9 cellular contexts compared by ENCODE assay signal in genomic region chr5:132439521-132440206, GRCh38. TPM values are rescaled to one million over a fixed set of nuclear protein-coding genes. Genes with fewer than 3 reads are reported as not detected.
DNase-seq lines count a peak whose midpoint lies in the region; ATAC-seq and TF ChIP-seq lines count a peak whose summit lies in the region.
"Had no signal": no experiment of that assay in that cellular context is flagged by ENCODE, and none has a peak within 500 bp of the region (broad histone marks: within the 10 kb centered on the region; RNA-seq: fewer than 3 reads in every experiment).

No MANE protein-coding gene starts in this region.

- H3K9ac ChIP-seq in BLaER1 treated with 17β-estradiol and CSF1 and Interleukin-3, amounts not matched to agents 10 nM and 100 nM = peak overlapping the region in 10 of 11 experiments; percentile 31 to 86 (median 68); a peak in 17 of 22 replicates

- H3K4me1 ChIP-seq in BLaER1 treated with 17β-estradiol and CSF1 and Interleukin-3, amounts not matched to agents 10 nM and 100 nM = peaks cover 73 to 97% (median 88%) of the 10 kb centered on the region in 10 experiments
- H3K4me1 ChIP-seq in SJSA1 (replicated peaks) = peaks cover 48% of the 10 kb centered on the region
- peaks cover 30% of the 10 kb centered on the region for H3K4me1 ChIP-seq in osteoblast (ENCODE audit: insufficient read depth, low read length)

- peak overlapping the region; percentile 9 to 100 (median 84); a peak in 20 of 22 replicates for H3K27ac ChIP-seq in BLaER1 treated with 17β-estradiol and CSF1 and Interleukin-3, amounts not matched to agents 10 nM and 100 nM
- peak overlapping the region; percentile 45 for H3K27ac ChIP-seq in SJSA1
- peak overlapping the region; percentile 35 for H3K27ac ChIP-seq in epithelial cell of prostate
- H3K27ac ChIP-seq in osteoblast (ENCODE audit: low read depth, low read length) = peak overlapping the region; percentile 73

- peaks cover 0 to 56% (median 14%) of the 10 kb centered on the region in 11 experiments; a peak in 11 of 22 replicates for H3K36me3 ChIP-seq in BLaER1 treated with 17β-estradiol and CSF1 and Interleukin-3, amounts not matched to agents 10 nM and 100 nM
- no peaks in the 10 kb centered on the region for H3K36me3 ChIP-seq in SJSA1
- H3K36me3 ChIP-seq in osteoblast (ENCODE audit: insufficient read depth, low read length) = no peaks in the 10 kb centered on the region

- in situ Hi-C loops in ACHN (cut with HindIII; ENCODE audit: low pct_ligation_motif_present, low pct_unique_long_range_greater_than_20kb, low sequenced_read_pairs) = no loop called here

- no peaks in the 10 kb centered on the region for H3K9me3 ChIP-seq in BLaER1 treated with 17β-estradiol and CSF1 and Interleukin-3, amounts not matched to agents 10 nM and 100 nM (replicated peaks in 1 of 11)
- H3K9me3 ChIP-seq in SJSA1 (replicated peaks) (no peaks in the 10 kb centered on the region), osteoblast (ENCODE audit: low read depth, low read length) (no peaks in the 10 kb centered on the region)

- H3K79me2 ChIP-seq in osteoblast (ENCODE audit: insufficient read depth, low read length) = peaks cover 20% of the 10 kb centered on the region

- no peaks in the 10 kb centered on the region for H3K27me3 ChIP-seq in BLaER1 treated with 17β-estradiol and CSF1 and Interleukin-3, amounts not matched to agents 10 nM and 100 nM
- H3K27me3 ChIP-seq in SJSA1 (replicated peaks) (no peaks in the 10 kb centered on the region), osteoblast (ENCODE audit: insufficient read depth, low read length) (no peaks in the 10 kb centered on the region)

- TF ChIP-seq CTCF in osteoblast (IDR thresholded peaks at IDR 0.05; ENCODE audit: extremely low read depth, low read depth, low read length) = no peak

- H3K4me2 ChIP-seq in BLaER1 treated with 17β-estradiol and CSF1 and Interleukin-3, amounts not matched to agents 10 nM and 100 nM = peak overlapping the region; percentile 72 to 91 (median 85)
- peak overlapping the region; percentile 59 for H3K4me2 ChIP-seq in osteoblast (ENCODE audit: insufficient read depth, low read length)

- no peak for ATAC-seq in HG02588 (IDR thresholded peaks at IDR 0.05; ENCODE audit: unreplicated experiment)

- peak; percentile 78 to 80 for DNase-seq in SJSA1 (ENCODE audit: low read depth in 1 of 2, low spot score in 2 of 2)
- DNase-seq in epithelial cell of prostate (ENCODE audit: low read depth, low spot score) = no peak
- DNase-seq in osteoblast (ENCODE audit: insufficient read length, low spot score, missing footprints) = peak; percentile 93
- no peak for DNase-seq in ACHN
- DNase-seq in NCI-H774 (lab: John Stamatoyannopoulos, UW) = no peak
- no peak for DNase-seq in globus pallidus (ENCODE audit: low spot score)
- DNase-seq: NCI-H1092 had no signal

- no peaks in the 10 kb centered on the region for H4K20me1 ChIP-seq in BLaER1 treated with 17β-estradiol and CSF1 and Interleukin-3, amounts not matched to agents 10 nM and 100 nM
- no peaks in the 10 kb centered on the region for H4K20me1 ChIP-seq in osteoblast (ENCODE audit: insufficient read depth, low read length)

- peak overlapping the region; percentile 28 for H2AFZ ChIP-seq in osteoblast (ENCODE audit: low read length)

- no peak overlapping the region for H3K4me3 ChIP-seq in BLaER1 treated with 17β-estradiol and CSF1 and Interleukin-3, amounts not matched to agents 10 nM and 100 nM
- no peak overlapping the region for H3K4me3 ChIP-seq in SJSA1
- H3K4me3 ChIP-seq in osteoblast (ENCODE audit: insufficient read depth, low read length) = no peak overlapping the region

RNA-seq across cellular contexts. Expression of gene IRF1, which starts 50.9 kb away (rescaled TPM):
- 16.0 and 18.4 TPM in 2 replicates for total RNA-seq in SJSA1 (2014; rRNA removed; shearing (Covaris generic))
- total RNA-seq in osteoblast = 19.7 and 22.1 TPM in 2 replicates

Comparison
In these comparisons a context has a peak if more than half of its experiments do, and no peak if none do; other contexts are left out.
1. DNase-seq: peak in SJSA1 (2 of 2) and osteoblast (single experiment); none in epithelial cell of prostate (single experiment), ACHN (single experiment), NCI-H774 (single experiment) and globus pallidus (single experiment).
2. Peak in every context shown above with its lines, with median percentiles within 50 percentile points of each other: H3K27ac ChIP-seq.